Comparison of ENCODE assay signal across 16 cellular contexts in genomic region chr11:118126082-118126838, GRCh38. TPM values are rescaled to one million over a fixed set of nuclear protein-coding genes. Genes with fewer than 3 reads are reported as not detected.
A peak's percentile ranks its signal among the peaks of the same experiment; 100 is the strongest.
DNase-seq lines count a peak whose midpoint lies in the region; ATAC-seq and TF ChIP-seq lines count a peak whose summit lies in the region.
"Had no signal": no experiment of that assay in that cellular context is flagged by ENCODE, and none has a peak within 500 bp of the region (broad histone marks: within the 10 kb centered on the region; RNA-seq: fewer than 3 reads in every experiment).

No MANE protein-coding gene starts in this region.

- H3K79me2 ChIP-seq in HCT116 (ENCODE audit: insufficient read depth, low read length) = no peaks in the 10 kb centered on the region

- H3K4me2 ChIP-seq in HCT116 (ENCODE audit: low read length) = no peak overlapping the region

- DNase-seq in NCI-H2196 (lab: John Stamatoyannopoulos, UW; ENCODE audit: unreplicated experiment) (peak; percentile 12), NCI-H2196 treated with DMSO at 0.1 percent for 48 hours (lab: John Stamatoyannopoulos, UW; ENCODE audit: unreplicated experiment) (no peak), HCT116 (ENCODE audit: low read depth, low spot score) (peak; percentile 71), RWPE1 (ENCODE audit: low spot score) (peak; percentile 34), mesenteric fat pad (ENCODE audit: low spot score) (peak; percentile 47), NCI-H2081 (lab: John Stamatoyannopoulos, UW) (no peak), NCI-H187 treated with DMSO at 0.1 percent for 48 hours (lab: John Stamatoyannopoulos, UW) (no peak)
- DNase-seq: activated CD4-positive, alpha-beta T cell treated with anti-CD3 and anti-CD28 coated beads for 1 hour; dorsolateral prefrontal cortex; NCI-H2171; nucleus accumbens; T-helper 1 cell had no signal

- no peaks in the 10 kb centered on the region for H3K27me3 ChIP-seq in HCT116 (ENCODE audit: insufficient read depth, low read length)
- H3K27me3 ChIP-seq: dorsolateral prefrontal cortex had no signal

- no TSS peak for BruUV-seq in HCT116 (replicated peaks; lab: Mats Ljungman, UMichigan)

- H3K27ac ChIP-seq in HCT116 (ENCODE audit: low read depth, low read length) (no peak overlapping the region), RWPE1 (no peak overlapping the region)
- H3K27ac ChIP-seq: dorsolateral prefrontal cortex, skin epidermis had no signal

- no peak overlapping the region for H3K9ac ChIP-seq in HCT116 (ENCODE audit: low read length)

- POLR2A ChIA-PET in HCT116 (lab: Charles Lee) (interaction anchor here (0.6 to 1.0 kb wide), 7 partner anchors 13 to 959 kb away, joined by 3 to 5 read pairs (median 3); no protein-coding TSS in a partner anchor), RWPE1 (lab: Yijun Ruan, JAX; ENCODE audit: low non-redundant PET) (interaction anchor here (0.7 kb wide), 1 partner anchor 855 kb away, joined by 3 read pairs; no protein-coding TSS in a partner anchor)

- no peak overlapping the region for H2AFZ ChIP-seq in HCT116 (ENCODE audit: low read depth, low read length, poor library complexity, severe bottlenecking)

- peak; percentile 98 for TF ChIP-seq POLR2A in HCT116 (IDR thresholded peaks at IDR 0.05; ENCODE audit: borderline replicate concordance, extremely low read depth, insufficient read depth, insufficient read length)

- no peak for TF ChIP-seq RAD21 in HCT116 (IDR thresholded peaks at IDR 0.05; ENCODE audit: low read depth)

- RAD21 ChIA-PET in HCT116 (lab: Charles Lee; ENCODE audit: low non-redundant PET in 1 of 2, low total read pairs in 2 of 2, uncharacterized antibody in 2 of 2, unreplicated experiment in 2 of 2) = no interaction called here

- H3K9me3 ChIP-seq in HCT116 (ENCODE audit: control insufficient read depth in 1 of 2, insufficient read depth in 1 of 2, low read depth in 1 of 2, low read length in 2 of 2) = no peaks in the 10 kb centered on the region

- H4K20me1 ChIP-seq in HCT116 (ENCODE audit: insufficient read depth) = no peaks in the 10 kb centered on the region

- CTCF ChIA-PET in HCT116 (lab: Charles Lee) (no interaction called here), RWPE1 (lab: Yijun Ruan, JAX) (interaction anchor here (0.6 kb wide), 1 partner anchor 54 kb away, joined by 3 read pairs; no protein-coding TSS in a partner anchor)

- no peak overlapping the region for H3K4me3 ChIP-seq in HCT116 (replicated peaks in 1 of 2; ENCODE audit: low read depth in 1 of 2, low read length in 2 of 2)
- H3K4me3 ChIP-seq: dorsolateral prefrontal cortex, skin epidermis had no signal

- peaks cover 0 to 6% of the 10 kb centered on the region in 2 experiments; a peak in 1 of 4 replicates for H3K4me1 ChIP-seq in HCT116 (ENCODE audit: control insufficient read depth in 1 of 2, insufficient read depth in 2 of 2, low read length in 2 of 2)

- intact Hi-C loops in HCT116 (cut with micrococcal nuclease) = no loop called here

- no peaks in the 10 kb centered on the region for H3K9me2 ChIP-seq in HCT116 (ENCODE audit: insufficient read depth)

- TF ChIP-seq CTCF in HCT116 (IDR thresholded peaks at IDR 0.05 in 2 of 3, conservative IDR thresholded peaks at IDR 0.05 in 1 of 3; ENCODE audit: borderline replicate concordance in 1 of 3, insufficient read depth in 1 of 3, low read depth in 2 of 3, low read length in 2 of 3) (no peak), RWPE1 (conservative IDR thresholded peaks at IDR 0.05; ENCODE audit: low read depth) (no peak)

- no peaks in the 10 kb centered on the region for H3K36me3 ChIP-seq in HCT116 (ENCODE audit: control insufficient read depth in 1 of 2, insufficient read depth in 2 of 2, low read length in 2 of 2)

- ATAC-seq in HCT116 (peak; percentile 71), GM19467 (IDR thresholded peaks at IDR 0.05; ENCODE audit: unreplicated experiment) (no peak)

TF ChIP-seq in HCT116, 20 proteins besides CTCF, POLR2A, EP300 and RAD21:
- no peak for TF ChIP-seq ZFX (IDR thresholded peaks at IDR 0.05)
- TF ChIP-seq EZH2 (IDR thresholded peaks at IDR 0.05) = no peak
- peak; percentile 51; the same call in 1 of the 2 replicates for TF ChIP-seq CBX3 (IDR thresholded peaks at IDR 0.05; ENCODE audit: low read depth)
- no peak for TF ChIP-seq ZNF274 (IDR thresholded peaks at IDR 0.05; ENCODE audit: low read depth, low read length)
- no peak for TF ChIP-seq TCF7L2 (IDR thresholded peaks at IDR 0.05; ENCODE audit: borderline replicate concordance, extremely low read depth, insufficient read depth, insufficient read length)
- TF ChIP-seq EGR1 (IDR thresholded peaks at IDR 0.05; ENCODE audit: low read depth) = no peak
- TF ChIP-seq EZH2phosphoT487 (IDR thresholded peaks at IDR 0.05; ENCODE audit: borderline replicate concordance) = no peak
- peak; percentile 2 for TF ChIP-seq YY1 (IDR thresholded peaks at IDR 0.05; ENCODE audit: extremely low read depth, insufficient replicate concordance, low read depth, low read length)
- TF ChIP-seq REST (IDR thresholded peaks at IDR 0.05; ENCODE audit: low read depth) = no peak
- TF ChIP-seq ZBTB33 (IDR thresholded peaks at IDR 0.05; ENCODE audit: extremely low read depth, insufficient replicate concordance, low read length) = peak; percentile 68
- TF ChIP-seq SP1 (IDR thresholded peaks at IDR 0.05; ENCODE audit: low read depth) = peak; percentile 76
- no peak for TF ChIP-seq ATF3 (IDR thresholded peaks at IDR 0.05)
- peak; percentile 33; the same call in 1 of the 2 replicates for TF ChIP-seq FOSL1 (IDR thresholded peaks at IDR 0.05; ENCODE audit: low read depth)
- TF ChIP-seq CEBPB (IDR thresholded peaks at IDR 0.05; ENCODE audit: low read depth) = 0 out of 2 replicates have a peak, but pooled peaks have one; percentile 29
- peak; percentile 38; the same call in 1 of the 2 replicates for TF ChIP-seq MAX (IDR thresholded peaks at IDR 0.05)
- TF ChIP-seq POLR2AphosphoS5 (IDR thresholded peaks at IDR 0.05; ENCODE audit: low read depth, low read length) = peak; percentile 97
- TF ChIP-seq SRF (IDR thresholded peaks at IDR 0.05; ENCODE audit: low read depth) = 0 out of 2 replicates have a peak, but pooled peaks have one; percentile 46
- TF ChIP-seq ELF1 (IDR thresholded peaks at IDR 0.05; ENCODE audit: borderline replicate concordance, low read depth) = 0 out of 2 replicates have a peak, but pooled peaks have one; percentile 35
- peak; percentile 63 for TF ChIP-seq JUND (IDR thresholded peaks at IDR 0.05)
- peak; percentile 95 for TF ChIP-seq SIN3A (IDR thresholded peaks at IDR 0.05; ENCODE audit: low read depth)

RNA-seq across cellular contexts. Expression of gene SCN4B, which starts 26.4 kb away (rescaled TPM):
- total RNA-seq in HCT116 (2021; ENCODE audit: unreplicated experiment) = 0.32 TPM
- 0.07 and 0.22 TPM in 2 replicates for polyA plus RNA-seq in HCT116 (2012)
- total RNA-seq in mesenteric fat pad = 2.3 TPM

RNA-seq across cellular contexts. Expression of gene SMIM35, which starts 39.5 kb away (rescaled TPM):
- not detected for total RNA-seq in HCT116 (2021; ENCODE audit: unreplicated experiment)
- polyA plus RNA-seq in HCT116 (2012) = not detected in 2 replicates
- not detected for total RNA-seq in mesenteric fat pad
- total RNA-seq: A673, mesothelial cell of epicardium had no signal

RNA-seq across cellular contexts. Expression of gene TMPRSS4, which starts 49.4 kb away (rescaled TPM):
- total RNA-seq in HCT116 (2021; ENCODE audit: unreplicated experiment) = 1.5 TPM
- 1.9 and 3.4 TPM in 2 replicates for polyA plus RNA-seq in HCT116 (2012)
- not detected for total RNA-seq in mesenteric fat pad
- total RNA-seq: A673, dorsolateral prefrontal cortex had no signal

RNA-seq across cellular contexts. Expression of gene SCN2B, which starts 50.2 kb away (rescaled TPM):
- total RNA-seq in HCT116 (2021; ENCODE audit: unreplicated experiment) (not detected), mesenteric fat pad (not detected)
- 0.01 TPM in 1 of 2 replicates, not detected in the other for polyA plus RNA-seq in HCT116 (2012)
- total RNA-seq: A673 had no signal

Comparison
In these comparisons a context has a peak if more than half of its experiments do, and no peak if none do; other contexts are left out.
1. DNase-seq: peak in NCI-H2196 (single experiment), HCT116 (single experiment), RWPE1 (single experiment) and mesenteric fat pad (single experiment); none in NCI-H2196 treated with DMSO at 0.1 percent for 48 hours (single experiment), NCI-H2081 (0 of 2) and NCI-H187 treated with DMSO at 0.1 percent for 48 hours (single experiment).